ENCODE assay signal across 7 cellular contexts in genomic region chr20:38961530-38962043, GRCh38. TPM values are rescaled to one million over a fixed set of nuclear protein-coding genes. Genes with fewer than 3 reads are reported as not detected.
A peak's percentile ranks its signal among the peaks of the same experiment; 100 is the strongest.
DNase-seq lines count a peak whose midpoint lies in the region; ATAC-seq, FAIRE-seq and TF ChIP-seq lines count a peak whose summit lies in the region.

No MANE protein-coding gene starts in this region.

- TF ChIP-seq CTCF in HFF-Myc (IDR thresholded peaks at IDR 0.05; ENCODE audit: low read depth, low read length, missing control alignments), result no peak
- no peak for TF ChIP-seq CTCF in natural killer cell (IDR thresholded peaks at IDR 0.05)

- peak overlapping the region; percentile 35 for H3K27ac ChIP-seq in cingulate gyrus (ENCODE audit: low read depth, low read length)

- intact Hi-C loops in natural killer cell (cut with micrococcal nuclease), result loop anchor here (1.0 kb wide), 3 partner anchors 35 to 315 kb away; partner anchors contain the start of genes ACTR5 and FAM83D

- H3K27me3 Mint-ChIP-seq in natural killer cell (ENCODE audit: low read depth in 2 of 2), result no peaks in the 10 kb centered on the region

- no peaks in the 10 kb centered on the region for H3K9me3 Mint-ChIP-seq in natural killer cell

- ATAC-seq in natural killer cell, result no peak

- peak overlapping the region; percentile 94 to 97 for H3K27ac Mint-ChIP-seq in natural killer cell

- H3K36me3 Mint-ChIP-seq in natural killer cell, result no peaks in the 10 kb centered on the region

- H3K4me3 Mint-ChIP-seq in natural killer cell, result peak overlapping the region; percentile 96

- peak overlapping the region; percentile 77 for H3K4me3 ChIP-seq in HFF-Myc (replicated peaks; ENCODE audit: low read depth, low read length)

- H3K4me1 Mint-ChIP-seq in natural killer cell, result peaks cover 18 to 19% of the 10 kb centered on the region in 2 donors

- FAIRE-seq in urothelium cell line (lab: Jason Lieb, UNC), result no peak

- DNase-seq in HFF-Myc (ENCODE audit: extremely low read depth, low read depth), result no peak
- DNase-seq in RPMI8226, result peak; percentile 21
- DNase-seq in natural killer cell, result no peak
- DNase-seq in urothelium cell line (ENCODE audit: low spot score), result peak; percentile 21
- DNase-seq in kidney tubule cell (ENCODE audit: low spot score), result no peak
- no peak for DNase-seq in central memory CD4-positive, alpha-beta T cell

RNA-seq across cellular contexts. Expression of gene DHX35, which starts 0.6 kb away (rescaled TPM):
- 10 to 100 TPM in 2 of 3 donors, 1 to 10 TPM in 1; 8.8 to 11.4 (median 10.2) TPM for total RNA-seq in natural killer cell

RNA-seq across cellular contexts. Expression of gene FAM83D, which starts 35.4 kb away (rescaled TPM):
- 1 to 10 TPM; 1.1 to 2.7 (median 2.1) TPM for total RNA-seq in natural killer cell

Comparison
In these comparisons a context has a peak if more than half of its experiments do, and no peak if none do; other contexts are left out.
1. DNase-seq: peak in RPMI8226 (single experiment) and urothelium cell line (single experiment); none in HFF-Myc (single experiment), natural killer cell (single experiment), kidney tubule cell (single experiment) and central memory CD4-positive, alpha-beta T cell (single experiment).